In the genomic region with DNA sequence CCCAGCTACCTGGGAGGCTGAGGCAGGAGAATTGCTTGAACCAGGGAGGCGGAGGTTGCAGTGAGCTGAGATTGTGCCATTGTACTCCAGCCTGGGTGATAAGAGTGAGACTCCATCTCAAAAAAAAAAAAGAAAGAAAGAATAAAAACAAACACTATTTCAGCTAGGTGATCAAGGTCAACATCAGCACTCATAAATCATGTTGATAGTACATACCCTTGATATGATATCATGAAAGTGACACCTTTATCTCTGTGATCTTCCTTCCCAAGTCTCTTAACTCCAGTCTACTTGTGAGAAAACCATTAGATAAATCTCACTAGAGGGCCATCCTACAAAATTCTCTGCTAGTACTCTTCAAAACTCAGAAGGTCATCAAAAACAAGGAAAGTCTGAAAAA, we compare ENCODE assay signal across 1 cellular context.
A peak's percentile ranks its signal among the peaks of the same experiment; 100 is the strongest.
TF ChIP-seq lines count a peak whose summit lies in the region.

No MANE protein-coding gene starts in this region.

TF ChIP-seq in K562, 482 proteins besides CTCF, POLR2A, EP300 and RAD21 (continued from another document):
- TF ChIP-seq MEIS2 (IDR thresholded peaks at IDR 0.05; ENCODE audit: partially characterized antibody) (peak; percentile 75), CREBBP (IDR thresholded peaks at IDR 0.05; ENCODE audit: low read depth, low read length) (no peak)
